In the genomic region with DNA sequence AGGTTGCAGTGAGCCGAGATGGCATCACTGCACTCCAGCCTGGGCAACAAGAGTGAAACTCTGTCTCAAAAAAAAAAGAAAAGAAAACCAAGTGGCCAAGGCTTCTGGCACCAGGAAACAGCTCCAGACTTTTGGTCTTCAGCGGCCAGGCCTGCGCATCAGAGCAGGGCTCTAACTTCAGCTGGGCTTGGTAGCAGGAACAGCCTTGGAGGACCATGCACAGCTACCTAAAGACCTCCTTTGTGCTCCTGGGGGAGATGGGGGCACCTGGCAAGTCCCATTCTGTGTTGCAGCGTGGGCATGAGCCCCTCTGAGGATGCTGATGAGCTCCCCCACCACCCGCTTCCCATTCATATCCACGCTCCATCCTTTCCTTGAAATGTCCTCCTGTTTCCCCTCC, we compare ENCODE assay signal across 18 cellular contexts. TPM values are rescaled to one million over a fixed set of nuclear protein-coding genes. Genes with fewer than 3 reads are reported as not detected.
DNase-seq lines count a peak whose midpoint lies in the region; ATAC-seq and TF ChIP-seq lines count a peak whose summit lies in the region.
"Had no signal": no experiment of that assay in that cellular context is flagged by ENCODE, and none has a peak within 500 bp of the region (broad histone marks: within the 10 kb centered on the region; RNA-seq: fewer than 3 reads in every experiment).

No MANE protein-coding gene starts in this region.

- H3K4me3 ChIP-seq in right atrium auricular region (no peak overlapping the region), lower lobe of right lung (no peak overlapping the region), sigmoid colon (no peak overlapping the region)
- H3K4me3 ChIP-seq: GM23338 had no signal

- TF ChIP-seq CTCF in right atrium auricular region (IDR thresholded peaks at IDR 0.05): no peak
- no peak for TF ChIP-seq CTCF in lower lobe of right lung (IDR thresholded peaks at IDR 0.05)
- no peak for TF ChIP-seq CTCF in sigmoid colon (IDR thresholded peaks at IDR 0.05)

- intact Hi-C loops in Right ventricle myocardium inferior (cut with DNase I) (no loop called here), lower lobe of right lung (cut with DNase I) (no loop called here), sigmoid colon (cut with DNase I) (loop anchor here (2.0 kb wide), 1 partner anchor 17 kb away; no protein-coding TSS in a partner anchor)

- WGBS in sigmoid colon, 2 donors: 91 to 94% methylated on average over 6 of the region's 6 CpGs

- H3K27me3 ChIP-seq in right atrium auricular region (no peaks in the 10 kb centered on the region), lower lobe of right lung (ENCODE audit: low read depth) (no peaks in the 10 kb centered on the region), sigmoid colon (no peaks in the 10 kb centered on the region)

- no peak overlapping the region for H3K27ac ChIP-seq in right atrium auricular region
- H3K27ac ChIP-seq in lower lobe of right lung: no peak overlapping the region
- peak overlapping the region in 3 of 4 donors; percentile 85 to 91 (median 85) for H3K27ac ChIP-seq in sigmoid colon

- H3K9me3 ChIP-seq in right atrium auricular region (no peaks in the 10 kb centered on the region), lower lobe of right lung (no peaks in the 10 kb centered on the region), sigmoid colon (no peaks in the 10 kb centered on the region)
- H3K9me3 ChIP-seq: Caco-2 had no signal

- no peak for TF ChIP-seq POLR2A in sigmoid colon (IDR thresholded peaks at IDR 0.05)

- ATAC-seq in Right ventricle myocardium inferior (no peak), lower lobe of right lung (no peak)
- ATAC-seq: GM23338 had no signal

- peak; percentile 4 for DNase-seq in Right ventricle myocardium inferior (ENCODE audit: missing footprints)
- DNase-seq in right atrium auricular region (ENCODE audit: low spot score): no peak
- peak; percentile 11 for DNase-seq in lower lobe of right lung
- DNase-seq in sigmoid colon: no peak
- no peak for DNase-seq in stimulated activated CD4-positive, alpha-beta T cell treated with anti-CD3 and anti-CD28 coated beads, Interleukin-4, amount 100 ng/mL, for 4 hours
- DNase-seq in activated gamma-delta T cell (lab: John Stamatoyannopoulos, UW): no peak
- no peak for DNase-seq in GOT3 (lab: John Stamatoyannopoulos, UW)
- DNase-seq: Caco-2; CD4-positive, CD25-positive, alpha-beta regulatory T cell; KG1; NCI-H1105 treated with DMSO at 0.1 percent for 48 hours; NCI-H1694 treated with DMSO at 0.1 percent for 48 hours; NCI-H2227 treated with DMSO at 0.1 percent for 48 hours; NCI-H510A treated with DMSO at 0.1 percent for 48 hours; NCI-H82; OCI-M1; SHP77 had no signal

- TF ChIP-seq EP300 in sigmoid colon (IDR thresholded peaks at IDR 0.05): no peak

- H3K36me3 ChIP-seq in right atrium auricular region (no peaks in the 10 kb centered on the region), lower lobe of right lung (no peaks in the 10 kb centered on the region), sigmoid colon (no peaks in the 10 kb centered on the region)

- H3K4me1 ChIP-seq in right atrium auricular region (peaks cover 0 to 19% of the 10 kb centered on the region in 2 donors), lower lobe of right lung (peaks cover 7% of the 10 kb centered on the region), sigmoid colon (peaks cover 0 to 59% (median 36%) of the 10 kb centered on the region in 4 donors)
- H3K4me1 ChIP-seq: Caco-2 had no signal

RNA-seq across cellular contexts. Expression of a gene that starts 56.4 kb away (rescaled TPM):
- total RNA-seq in Right ventricle myocardium inferior (22.7 TPM), right atrium auricular region (10 to 100 TPM; 12.0 to 23.3 TPM), lower lobe of right lung (24.3 TPM), sigmoid colon (10 to 100 TPM; 57.1 to 90.1 (median 68.9) TPM)
- 10 to 100 TPM in 1 of 3 donors, 1 to 10 TPM in 2; 3.6 to 21.3 (median 7.9) TPM for polyA plus RNA-seq in sigmoid colon

Comparison
In these comparisons a context has a peak if more than half of its experiments do, and no peak if none do; other contexts are left out.
1. DNase-seq: peak in Right ventricle myocardium inferior (single experiment) and lower lobe of right lung (single experiment); none in right atrium auricular region (single experiment), sigmoid colon (single experiment), stimulated activated CD4-positive, alpha-beta T cell treated with anti-CD3 and anti-CD28 coated beads, Interleukin-4, amount 100 ng/mL, for 4 hours (0 of 2), activated gamma-delta T cell (single experiment) and GOT3 (single experiment).
2. H3K27ac ChIP-seq: peak in sigmoid colon (3 of 4); none in right atrium auricular region (0 of 2) and lower lobe of right lung (single experiment).